11 cellular contexts compared by ENCODE assay signal in genomic region chr7:36191292-36191920, GRCh38. TPM values are rescaled to one million over a fixed set of nuclear protein-coding genes. Genes with fewer than 3 reads are reported as not detected.
DNase-seq lines count a peak whose midpoint lies in the region; ATAC-seq and TF ChIP-seq lines count a peak whose summit lies in the region.
"Had no signal": no experiment of that assay in that cellular context is flagged by ENCODE, and none has a peak within 500 bp of the region (broad histone marks: within the 10 kb centered on the region; RNA-seq: fewer than 3 reads in every experiment).

No MANE protein-coding gene starts in this region.

- no peaks in the 10 kb centered on the region for H3K27me3 Mint-ChIP-seq in stimulated activated naive CD8-positive, alpha-beta T cell treated with anti-CD3 and anti-CD28 coated beads, Interleukin-15, Interleukin-2, amounts not matched to agents 100 ng/mL and 50 ng/mL, for 24 hours
- H3K27me3 Mint-ChIP-seq in stimulated activated naive CD8-positive, alpha-beta T cell treated with anti-CD3 and anti-CD28 coated beads, Interleukin-15, amount 100 ng/mL, for 72 hours = no peaks in the 10 kb centered on the region
- H3K27me3 Mint-ChIP-seq in memory B cell = peaks cover 13% of the 10 kb centered on the region

- no peak overlapping the region for H3K27ac ChIP-seq in colonic mucosa
- H3K27ac ChIP-seq: tibial artery had no signal

- H3K4me3 Mint-ChIP-seq in stimulated activated naive CD8-positive, alpha-beta T cell treated with anti-CD3 and anti-CD28 coated beads, Interleukin-15, Interleukin-2, amounts not matched to agents 100 ng/mL and 50 ng/mL, for 24 hours = no peak overlapping the region
- no peak overlapping the region for H3K4me3 Mint-ChIP-seq in stimulated activated naive CD8-positive, alpha-beta T cell treated with anti-CD3 and anti-CD28 coated beads, Interleukin-15, amount 100 ng/mL, for 72 hours
- H3K4me3 Mint-ChIP-seq in memory B cell = peak overlapping the region; percentile 63

- ATAC-seq in stimulated activated naive CD8-positive, alpha-beta T cell treated with anti-CD3 and anti-CD28 coated beads, Interleukin-15, amount 100 ng/mL, for 72 hours = no peak
- no peak for ATAC-seq in memory B cell (ENCODE audit: low read depth)
- ATAC-seq in HG02970 (IDR thresholded peaks at IDR 0.05; ENCODE audit: low FRiP score, unreplicated experiment) = no peak
- no peak for ATAC-seq in HG03469 (IDR thresholded peaks at IDR 0.05; ENCODE audit: unreplicated experiment)

- TF ChIP-seq CTCF in colonic mucosa (IDR thresholded peaks at IDR 0.05) = no peak

- no peaks in the 10 kb centered on the region for H3K9me3 Mint-ChIP-seq in stimulated activated naive CD8-positive, alpha-beta T cell treated with anti-CD3 and anti-CD28 coated beads, Interleukin-15, Interleukin-2, amounts not matched to agents 100 ng/mL and 50 ng/mL, for 24 hours
- H3K9me3 Mint-ChIP-seq in stimulated activated naive CD8-positive, alpha-beta T cell treated with anti-CD3 and anti-CD28 coated beads, Interleukin-15, amount 100 ng/mL, for 72 hours = no peaks in the 10 kb centered on the region
- H3K9me3 Mint-ChIP-seq in memory B cell = no peaks in the 10 kb centered on the region

- intact Hi-C loops in colonic mucosa (cut with DNase I) = no loop called here

- no peaks in the 10 kb centered on the region for H3K4me1 ChIP-seq in colonic mucosa

- no peaks in the 10 kb centered on the region for H3K36me3 Mint-ChIP-seq in stimulated activated naive CD8-positive, alpha-beta T cell treated with anti-CD3 and anti-CD28 coated beads, Interleukin-15, Interleukin-2, amounts not matched to agents 100 ng/mL and 50 ng/mL, for 24 hours (ENCODE audit: low read depth)
- peaks cover 2% of the 10 kb centered on the region for H3K36me3 Mint-ChIP-seq in memory B cell

- no peak overlapping the region for H3K4me3 ChIP-seq in colonic mucosa
- H3K4me3 ChIP-seq: tibial artery had no signal

- no peaks in the 10 kb centered on the region for H3K4me1 Mint-ChIP-seq in stimulated activated naive CD8-positive, alpha-beta T cell treated with anti-CD3 and anti-CD28 coated beads, Interleukin-15, Interleukin-2, amounts not matched to agents 100 ng/mL and 50 ng/mL, for 24 hours (ENCODE audit: low read depth)
- H3K4me1 Mint-ChIP-seq in stimulated activated naive CD8-positive, alpha-beta T cell treated with anti-CD3 and anti-CD28 coated beads, Interleukin-15, amount 100 ng/mL, for 72 hours = no peaks in the 10 kb centered on the region
- H3K4me1 Mint-ChIP-seq in memory B cell = peaks cover 9% of the 10 kb centered on the region

- H3K9ac ChIP-seq in colonic mucosa (ENCODE audit: low read depth in 2 of 2, low read length in 2 of 2) = no peak overlapping the region

- no peak for DNase-seq in stimulated activated naive CD8-positive, alpha-beta T cell treated with anti-CD3 and anti-CD28 coated beads, Interleukin-15, amount 100 ng/mL, for 72 hours
- peak; percentile 28 for DNase-seq in NCI-H1694 treated with DMSO at 0.1 percent for 48 hours (lab: John Stamatoyannopoulos, UW)
- DNase-seq in memory B cell (ENCODE audit: low spot score in 2 of 2) = no peak
- DNase-seq in colonic mucosa = no peak
- no peak for DNase-seq in HuH-7 (ENCODE audit: low spot score)
- DNase-seq: activated effector memory CD4-positive, alpha-beta T cell treated with anti-CD3 and anti-CD28 coated beads, Interleukin-2, amount 50 U/mL, for 16 hours; NCI-H1930 had no signal

- H3K9me3 ChIP-seq in colonic mucosa = no peaks in the 10 kb centered on the region
- H3K9me3 ChIP-seq: tibial artery had no signal

- no peaks in the 10 kb centered on the region for H3K27me3 ChIP-seq in colonic mucosa
- H3K27me3 ChIP-seq: tibial artery had no signal

- peak overlapping the region; percentile 6 for H3K27ac Mint-ChIP-seq in stimulated activated naive CD8-positive, alpha-beta T cell treated with anti-CD3 and anti-CD28 coated beads, Interleukin-15, Interleukin-2, amounts not matched to agents 100 ng/mL and 50 ng/mL, for 24 hours
- H3K27ac Mint-ChIP-seq in stimulated activated naive CD8-positive, alpha-beta T cell treated with anti-CD3 and anti-CD28 coated beads, Interleukin-15, amount 100 ng/mL, for 72 hours = no peak overlapping the region
- peak overlapping the region; percentile 39 for H3K27ac Mint-ChIP-seq in memory B cell

- H3K36me3 ChIP-seq in colonic mucosa = no peaks in the 10 kb centered on the region
- H3K36me3 ChIP-seq: tibial artery had no signal

RNA-seq across cellular contexts. Expression of gene EEPD1, which starts 38.4 kb away (rescaled TPM):
- total RNA-seq in colonic mucosa = 10 to 100 TPM in 1 of 2 donors, 1 to 10 TPM in 1; 8.2 to 10.0 TPM

Comparison
In these comparisons a context has a peak if more than half of its experiments do, and no peak if none do; other contexts are left out.
1. H3K27ac Mint-ChIP-seq: peak in stimulated activated naive CD8-positive, alpha-beta T cell treated with anti-CD3 and anti-CD28 coated beads, Interleukin-15, Interleukin-2, amounts not matched to agents 100 ng/mL and 50 ng/mL, for 24 hours (single experiment) and memory B cell (single experiment); none in stimulated activated naive CD8-positive, alpha-beta T cell treated with anti-CD3 and anti-CD28 coated beads, Interleukin-15, amount 100 ng/mL, for 72 hours (0 of 2).